7 cellular contexts compared by ENCODE assay signal in the genomic region with DNA sequence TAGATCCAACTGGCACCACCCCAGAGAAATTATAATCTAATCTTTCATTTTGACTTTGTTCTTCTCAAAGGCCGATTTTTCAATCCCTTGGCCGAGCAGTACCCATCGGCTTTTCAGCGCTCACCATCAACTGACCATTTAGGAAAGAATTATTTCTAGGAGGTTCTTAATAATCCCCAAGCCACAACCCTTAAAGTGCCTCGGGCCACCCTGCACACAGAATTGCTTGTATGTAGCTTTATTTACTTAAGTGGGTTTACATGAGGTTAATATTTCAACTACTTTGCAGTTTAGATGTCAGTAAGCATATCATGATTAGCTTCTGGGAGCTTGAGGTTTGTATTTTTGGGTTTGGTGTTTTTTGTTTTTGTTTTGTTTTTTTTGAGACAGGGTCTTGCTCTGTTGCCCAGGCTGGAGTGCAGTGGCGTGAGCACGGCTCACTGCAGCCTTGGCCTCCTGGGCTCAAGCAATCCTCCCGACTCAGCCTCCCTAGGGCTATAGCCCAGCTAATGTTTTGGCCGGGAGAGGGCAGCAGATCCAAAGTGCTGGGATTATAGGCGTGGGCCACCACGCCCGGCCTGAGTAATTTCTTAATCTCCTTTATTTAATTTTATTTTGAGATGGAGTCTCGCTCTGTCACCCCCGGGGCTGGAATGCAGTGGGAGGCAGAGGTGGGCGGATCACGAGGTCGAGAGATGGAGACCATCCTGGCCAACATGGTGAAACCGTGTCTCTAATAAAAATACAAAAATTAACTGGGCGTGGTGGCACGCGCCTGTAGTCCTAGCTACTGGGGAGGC. TPM values are rescaled to one million over a fixed set of nuclear protein-coding genes. Genes with fewer than 3 reads are reported as not detected.
DNase-seq lines count a peak whose midpoint lies in the region.

No MANE protein-coding gene starts in this region.

- H2BK5ac ChIP-seq in neuronal stem cell (ENCODE audit: low read length), result peak overlapping the region; percentile 45

- peaks cover 19% of the 10 kb centered on the region for H3K79me2 ChIP-seq in GM23248 (ENCODE audit: insufficient read depth)

- no peaks in the 10 kb centered on the region for H3K9me2 ChIP-seq in GM23248 (ENCODE audit: insufficient read depth)

- no peak overlapping the region for H2AK5ac ChIP-seq in neuronal stem cell (ENCODE audit: low read depth, low read length)

- H3K4me2 ChIP-seq in GM23248 (ENCODE audit: unreplicated experiment) (peak overlapping the region; percentile 88), neuronal stem cell (ENCODE audit: insufficient read depth, low read length, poor library complexity, severe bottlenecking) (peak overlapping the region; percentile 88)

- no peaks in the 10 kb centered on the region for H4K20me1 ChIP-seq in GM23248 (ENCODE audit: insufficient read depth)

- H3K27me3 ChIP-seq in GM23248 (replicated peaks; ENCODE audit: insufficient read depth), result no peaks in the 10 kb centered on the region
- H3K27me3 ChIP-seq in endocrine pancreas (ENCODE audit: control insufficient read depth, insufficient read depth, low read length), result no peaks in the 10 kb centered on the region
- no peaks in the 10 kb centered on the region for H3K27me3 ChIP-seq in neuronal stem cell (ENCODE audit: control insufficient read depth in 3 of 3, insufficient read depth in 3 of 3, low read depth in 1 of 3, low read length in 3 of 3)

- peak; percentile 52 for DNase-seq in GM23248
- DNase-seq in NOMO-1 treated with DMSO at 0.1 percent for 48 hours (lab: John Stamatoyannopoulos, UW; ENCODE audit: unreplicated experiment), result peak; percentile 19
- DNase-seq in neuronal stem cell (ENCODE audit: low spot score), result no peak
- DNase-seq in DMS114 treated with DMSO at 0.1 percent for 48 hours (lab: John Stamatoyannopoulos, UW; ENCODE audit: unreplicated experiment), result no peak
- DNase-seq in NCI-H187 treated with DMSO at 0.1 percent for 48 hours (lab: John Stamatoyannopoulos, UW), result no peak
- DNase-seq in superior temporal gyrus (ENCODE audit: extremely low spot score), result no peak

- H2BK12ac ChIP-seq in neuronal stem cell (ENCODE audit: low read length), result no peak overlapping the region

- no peak overlapping the region for H3K14ac ChIP-seq in neuronal stem cell (ENCODE audit: low read length)

- peaks cover 6% of the 10 kb centered on the region for H3F3A ChIP-seq in GM23248 (ENCODE audit: insufficient read depth)

- H4K91ac ChIP-seq in neuronal stem cell (ENCODE audit: low read depth, low read length, poor library complexity), result no peak overlapping the region

- H2AFZ ChIP-seq in GM23248, result peak overlapping the region; percentile 97
- H2AFZ ChIP-seq in neuronal stem cell (ENCODE audit: low read length), result peak overlapping the region; percentile 96

- no peak overlapping the region for H3K4ac ChIP-seq in neuronal stem cell (ENCODE audit: low read length)

- no peaks in the 10 kb centered on the region for H3K9me3 ChIP-seq in GM23248 (ENCODE audit: low read depth)
- H3K9me3 ChIP-seq in endocrine pancreas (ENCODE audit: control insufficient read depth, low read length), result no peaks in the 10 kb centered on the region
- H3K9me3 ChIP-seq in neuronal stem cell (replicated peaks in 1 of 2; ENCODE audit: control insufficient read depth in 2 of 2, insufficient read depth in 1 of 2, low read depth in 1 of 2, low read length in 2 of 2), result no peaks in the 10 kb centered on the region

- H3K27ac ChIP-seq in GM23248, result peak overlapping the region; percentile 78
- no peak overlapping the region for H3K27ac ChIP-seq in neuronal stem cell (replicated peaks; ENCODE audit: low read length)

- no peak overlapping the region for H3K23ac ChIP-seq in neuronal stem cell (ENCODE audit: low read depth, low read length, poor library complexity)

- no peaks in the 10 kb centered on the region for H3K79me1 ChIP-seq in neuronal stem cell (ENCODE audit: low read depth, low read length)

- H3K9ac ChIP-seq in GM23248 (peak overlapping the region; percentile 89), endocrine pancreas (ENCODE audit: control insufficient read depth, insufficient read depth, low read length) (peak overlapping the region; percentile 80), neuronal stem cell (ENCODE audit: low read depth, low read length, poor library complexity) (no peak overlapping the region)

- H3K4me1 ChIP-seq in GM23248 (ENCODE audit: insufficient read depth) (peaks cover 7% of the 10 kb centered on the region), endocrine pancreas (ENCODE audit: control insufficient read depth, insufficient read depth, low read length) (no peaks in the 10 kb centered on the region), neuronal stem cell (ENCODE audit: control insufficient read depth in 2 of 2, insufficient read depth in 1 of 2, low read depth in 1 of 2, low read length in 2 of 2) (peaks cover 3% of the 10 kb centered on the region in 2 donors)

- in situ Hi-C loops in GM23248 (cut with MboI), result no loop called here

- H2BK120ac ChIP-seq in neuronal stem cell (ENCODE audit: low read depth, low read length), result no peak overlapping the region

- H3K36me3 ChIP-seq in GM23248 (ENCODE audit: low read depth), result no peaks in the 10 kb centered on the region; the same call in 1 of the 2 replicates
- H3K36me3 ChIP-seq in endocrine pancreas (ENCODE audit: control insufficient read depth, insufficient read depth, low read length), result no peaks in the 10 kb centered on the region
- H3K36me3 ChIP-seq in neuronal stem cell (replicated peaks in 1 of 2; ENCODE audit: control insufficient read depth in 2 of 2, insufficient read depth in 2 of 2, low read length in 2 of 2), result peaks cover 19 to 31% of the 10 kb centered on the region in 2 donors

- H2BK15ac ChIP-seq in neuronal stem cell (ENCODE audit: low read length), result no peak overlapping the region

- no peak overlapping the region for H4K8ac ChIP-seq in neuronal stem cell (ENCODE audit: low read depth, low read length)

- H3K4me3 ChIP-seq in GM23248 (peak overlapping the region; percentile 79), endocrine pancreas (ENCODE audit: control insufficient read depth, insufficient read depth, low read length) (peak overlapping the region; percentile 57), neuronal stem cell (ENCODE audit: low read length in 2 of 2) (peak overlapping the region in 1 of 2 donors; percentile 94)

- 67 to 70% methylated on average over 21 of the region's 21 CpGs for WGBS in GM23248 (ENCODE audit: low coverage in 1 of 2, low lambda C conversion rate in 2 of 2, missing lambda C conversion rate in 2 of 2), 2 experiments
- WGBS in neuronal stem cell (ENCODE audit: extremely low coverage in 2 of 2, insufficient read length in 2 of 2, insufficient replicate concordance in 1 of 2), 2 donors, result no CpG with 5 or more reads among the region's 21 CpGs

- H3K18ac ChIP-seq in neuronal stem cell (ENCODE audit: low read length), result no peak overlapping the region

RNA-seq across cellular contexts. Expression of gene CDAN1, which starts 0.8 kb away (rescaled TPM):
- total RNA-seq in GM23248 (2014; rRNA removed; shearing (Covaris generic)), result 13.0 and 17.8 TPM in 2 replicates
- polyA plus RNA-seq in GM23248 (2016; fragmentation: Nextera tagmentation; extraction: Ambion mirVana), result 4.2 and 5.3 TPM in 2 replicates
- polyA plus RNA-seq in neuronal stem cell (2013, experiment 1 of 2), result 7.9 TPM
- 7.9 TPM for polyA plus RNA-seq in neuronal stem cell (2013, experiment 2 of 2)

Comparison
In these comparisons a context has a peak if more than half of its experiments do, and no peak if none do; other contexts are left out.
1. DNase-seq: peak in GM23248 (single experiment) and NOMO-1 treated with DMSO at 0.1 percent for 48 hours (single experiment); none in neuronal stem cell (single experiment), DMS114 treated with DMSO at 0.1 percent for 48 hours (single experiment), NCI-H187 treated with DMSO at 0.1 percent for 48 hours (single experiment) and superior temporal gyrus (single experiment).